Comparison of ENCODE assay signal across 15 cellular contexts in the genomic region with DNA sequence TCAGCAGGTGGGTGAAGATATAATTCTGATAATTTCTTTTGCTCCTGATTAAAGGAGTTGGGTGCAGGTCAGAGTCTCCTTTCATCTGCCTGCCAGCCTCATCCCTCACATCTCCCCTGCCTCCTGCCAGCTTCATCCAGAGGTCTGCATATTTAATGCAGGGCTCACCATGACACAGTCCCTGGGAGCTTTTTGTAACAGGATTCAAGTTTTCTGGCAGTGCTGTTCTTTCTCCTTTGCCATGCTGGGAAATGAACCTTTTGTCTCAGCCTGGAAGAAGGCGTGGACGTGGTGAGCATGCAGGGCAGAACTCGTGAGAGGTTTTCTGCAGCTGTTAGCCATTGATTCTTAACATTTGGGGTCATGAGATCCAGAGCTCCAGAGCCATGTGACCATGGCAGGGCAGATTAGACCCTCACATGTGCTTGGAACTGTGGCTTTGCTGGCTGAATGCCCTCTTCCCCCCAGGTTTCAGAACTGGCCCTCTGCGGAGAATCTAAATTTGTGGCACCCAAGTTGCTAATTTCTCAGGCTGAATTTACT. TPM values are rescaled to one million over a fixed set of nuclear protein-coding genes. Genes with fewer than 3 reads are reported as not detected.
A peak's percentile ranks its signal among the peaks of the same experiment; 100 is the strongest.
DNase-seq lines count a peak whose midpoint lies in the region; ATAC-seq and TF ChIP-seq lines count a peak whose summit lies in the region.
"Had no signal": no experiment of that assay in that cellular context is flagged by ENCODE, and none has a peak within 500 bp of the region (broad histone marks: within the 10 kb centered on the region; RNA-seq: fewer than 3 reads in every experiment).

No MANE protein-coding gene starts in this region.

- ATAC-seq in GM18867 (IDR thresholded peaks at IDR 0.05; ENCODE audit: unreplicated experiment): no peak
- ATAC-seq: GM12878, K562, PC-3 had no signal

- H3K4ac ChIP-seq in mesenchymal stem cell (ENCODE audit: low read depth in 1 of 2, low read length in 2 of 2): no peak overlapping the region

- H3K4me3 ChIP-seq in HUES48 (ENCODE audit: low read depth, low read length) (no peak overlapping the region), mesenchymal stem cell (ENCODE audit: insufficient read depth in 1 of 2, low read depth in 1 of 2, low read length in 2 of 2) (no peak overlapping the region)
- H3K4me3 ChIP-seq: GM12878, K562 had no signal

- no peaks in the 10 kb centered on the region for H3K9me3 ChIP-seq in HUES48 (ENCODE audit: control insufficient read depth, insufficient read depth, low read length)
- H3K9me3 ChIP-seq in mesenchymal stem cell (ENCODE audit: control insufficient read depth, low read length): no peaks in the 10 kb centered on the region

- no peak overlapping the region for H3K14ac ChIP-seq in mesenchymal stem cell (ENCODE audit: low read length in 2 of 2)

- peak overlapping the region; percentile 15 for H4K8ac ChIP-seq in mesenchymal stem cell (ENCODE audit: low read length)

- H4K91ac ChIP-seq in mesenchymal stem cell (ENCODE audit: low read length): no peak overlapping the region

- H3K36me3 ChIP-seq in HUES48 (ENCODE audit: control insufficient read depth, insufficient read depth, low read length) (no peaks in the 10 kb centered on the region), mesenchymal stem cell (ENCODE audit: control insufficient read depth in 1 of 2, insufficient read depth in 2 of 2, low read depth in 1 of 2, low read length in 2 of 2) (no peaks in the 10 kb centered on the region)

- peak overlapping the region; percentile 51 for H3K27ac ChIP-seq in HUES48 (ENCODE audit: low read depth, low read length)
- no peak overlapping the region for H3K27ac ChIP-seq in mesenchymal stem cell (ENCODE audit: low read length, poor library complexity, severe bottlenecking)

- peaks cover 25% of the 10 kb centered on the region for H3K4me1 Mint-ChIP-seq in brain

- TF ChIP-seq CTCF in brain (conservative IDR thresholded peaks at IDR 0.05): no peak

- H2BK120ac ChIP-seq in mesenchymal stem cell (ENCODE audit: low read depth, low read length): no peak overlapping the region

- H3K4me3 Mint-ChIP-seq in brain: no peak overlapping the region

- peak overlapping the region; percentile 41 to 95 (median 90) for H3K27ac Mint-ChIP-seq in brain

- H3K4me2 ChIP-seq in mesenchymal stem cell (ENCODE audit: low read length, poor library complexity, severe bottlenecking): no peak overlapping the region

- no peak overlapping the region for H2BK12ac ChIP-seq in mesenchymal stem cell (ENCODE audit: low read length in 2 of 2)

- H2AFZ ChIP-seq in mesenchymal stem cell (ENCODE audit: low read depth, low read length): no peak overlapping the region

- H2BK15ac ChIP-seq in mesenchymal stem cell (ENCODE audit: low read depth, poor library complexity, severe bottlenecking): no peak overlapping the region

- no peak overlapping the region for H3K9ac ChIP-seq in HUES48 (ENCODE audit: low read depth, low read length)
- H3K9ac ChIP-seq in mesenchymal stem cell (ENCODE audit: low read length): no peak overlapping the region

- no peaks in the 10 kb centered on the region for H3K27me3 ChIP-seq in HUES48 (ENCODE audit: control insufficient read depth, insufficient read depth, low read length)
- no peaks in the 10 kb centered on the region for H3K27me3 ChIP-seq in mesenchymal stem cell (ENCODE audit: control insufficient read depth in 1 of 2, insufficient read depth in 1 of 2, low read length in 2 of 2)

- no peaks in the 10 kb centered on the region for H3K36me3 Mint-ChIP-seq in brain

- no peaks in the 10 kb centered on the region for H3K79me1 ChIP-seq in mesenchymal stem cell (replicated peaks; ENCODE audit: low read length, poor library complexity, severe bottlenecking)

- DNase-seq in mesenchymal stem cell (no peak), pons (ENCODE audit: low spot score) (peak; percentile 8), NCI-H1092 (lab: John Stamatoyannopoulos, UW) (no peak)
- DNase-seq in activated T-cell treated with anti-CD3 and anti-CD28 coated beads, Interleukin-2, amount 50 U/mL, for 1 hour: no peak
- DNase-seq: Calu3, DMS79, NCI-H1048, NCI-H1694, NCI-H345, PC-3 had no signal

- no peak overlapping the region for H2AK5ac ChIP-seq in mesenchymal stem cell (ENCODE audit: low read length, severe bottlenecking)

- WGBS in mesenchymal stem cell: 91% methylated on average over 3 of the region's 4 CpGs

- H3K4me1 ChIP-seq in HUES48 (ENCODE audit: control insufficient read depth, insufficient read depth, low read length) (no peaks in the 10 kb centered on the region; the same call in 1 of the 2 replicates), mesenchymal stem cell (ENCODE audit: control insufficient read depth, insufficient read depth, low read depth, low read length) (no peaks in the 10 kb centered on the region)

- H3K9me3 Mint-ChIP-seq in brain: peaks cover 0 to 6% (median 0%) of the 10 kb centered on the region in 5 experiments

- peaks cover 6% of the 10 kb centered on the region for H3K27me3 Mint-ChIP-seq in brain

- no peak overlapping the region for H3K18ac ChIP-seq in mesenchymal stem cell (ENCODE audit: low read depth in 1 of 2, low read length in 2 of 2)

- no peak overlapping the region for H3K23ac ChIP-seq in mesenchymal stem cell (ENCODE audit: low read length in 2 of 2)

- H2BK5ac ChIP-seq in mesenchymal stem cell (ENCODE audit: low read depth, low read length, poor library complexity, severe bottlenecking): no peak overlapping the region

RNA-seq across cellular contexts. Expression of gene HRH4, which starts 2.9 kb away (rescaled TPM):
- polyA plus RNA-seq in brain (ENCODE audit: insufficient read depth, low read depth, low replicate concordance): not detected
- 0.01 TPM for polyA plus RNA-seq in mesenchymal stem cell (2013, experiment 1 of 2)
- not detected for polyA plus RNA-seq in mesenchymal stem cell (2013, experiment 2 of 2)
- polyA plus RNA-seq: GM12878, K562 had no signal

RNA-seq across cellular contexts. Expression of gene IMPACT, which starts 36.8 kb away (rescaled TPM):
- polyA plus RNA-seq in brain (ENCODE audit: insufficient read depth, low read depth, low replicate concordance): 11.0 TPM
- 30.7 TPM for polyA plus RNA-seq in mesenchymal stem cell (2013, experiment 1 of 2)
- polyA plus RNA-seq in mesenchymal stem cell (2013, experiment 2 of 2): 29.8 TPM
